ENCODE assay signal across 8 cellular contexts in genomic region chr17:6003221-6003620, GRCh38.
DNase-seq lines count a peak whose midpoint lies in the region; ATAC-seq and TF ChIP-seq lines count a peak whose summit lies in the region.
"Not testable (repeated sequence)": the region's sequence is repeated elsewhere in the genome, so short reads cannot be mapped to it uniquely, and the experiment has no call there.

No MANE protein-coding gene starts in this region.

- in situ Hi-C loops in IMR-90 (cut with MboI; ENCODE audit: low sequenced_read_pairs); brain microvascular endothelial cell (cut with HindIII; ENCODE audit: low pct_ligation_motif_present, low sequenced_read_pairs): not testable (repeated sequence)

- not testable (repeated sequence) for H3K4me3 ChIP-seq in IMR-90 (ENCODE audit: insufficient read depth, low read depth, low read length); SJSA1; brain microvascular endothelial cell (ENCODE audit: low read depth, low read length); epithelial cell of proximal tubule (ENCODE audit: low read depth, low read length); hepatocyte

- POLR2A ChIA-PET in IMR-90 (lab: Charles Lee; ENCODE audit: unreplicated experiment), result not testable (repeated sequence)

- not testable (repeated sequence) for H2BK15ac ChIP-seq in IMR-90 (ENCODE audit: low read depth, low read length)

- not testable (repeated sequence) for H2BK20ac ChIP-seq in IMR-90 (ENCODE audit: low read depth, low read length)

- H3K27me3 Mint-ChIP-seq in osteocyte (ENCODE audit: unreplicated experiment), result not testable (repeated sequence)

- H3K18ac ChIP-seq in IMR-90 (ENCODE audit: low read depth, low read length), result not testable (repeated sequence)

- H2BK120ac ChIP-seq in IMR-90 (ENCODE audit: low read depth, low read length), result not testable (repeated sequence)

- not testable (repeated sequence) for H3K36me3 Mint-ChIP-seq in osteocyte (ENCODE audit: unreplicated experiment)

- H2BK5ac ChIP-seq in IMR-90 (ENCODE audit: low read depth, low read length, poor library complexity, severe bottlenecking), result not testable (repeated sequence)

- intact Hi-C loops in IMR-90 (cut with micrococcal nuclease), result not testable (repeated sequence)

- H3K9me1 ChIP-seq in IMR-90 (ENCODE audit: insufficient read depth, low read length), result not testable (repeated sequence)

- H2AK5ac ChIP-seq in IMR-90 (ENCODE audit: low read depth, low read length), result not testable (repeated sequence)

- not testable (repeated sequence) for BruUV-seq in IMR-90 (replicated peaks; lab: Mats Ljungman, UMichigan)

- H2AK9ac ChIP-seq in IMR-90 (replicated peaks; ENCODE audit: low read depth, low read length, poor library complexity), result not testable (repeated sequence)

- peak; percentile 75 for ATAC-seq in IMR-90 (ENCODE audit: low read depth)

- not testable (repeated sequence) for H3K23ac ChIP-seq in IMR-90 (ENCODE audit: low read depth, low read length)

- H4K5ac ChIP-seq in IMR-90 (ENCODE audit: low read depth, low read length), result not testable (repeated sequence)

- H3K4ac ChIP-seq in IMR-90 (ENCODE audit: low read depth, low read length), result not testable (repeated sequence)

- not testable (repeated sequence) for H3K4me1 ChIP-seq in IMR-90 (ENCODE audit: control insufficient read depth, insufficient read depth, low read length); hepatocyte (ENCODE audit: insufficient read depth)
- peaks cover 24% of the 10 kb centered on the region for H3K4me1 ChIP-seq in SJSA1 (replicated peaks)

- dilution Hi-C loops in IMR-90 (cut with HindIII; ENCODE audit: low sequenced_read_pairs, unreplicated experiment), result not testable (repeated sequence)

- not testable (repeated sequence) for H3K4me3 Mint-ChIP-seq in osteocyte (ENCODE audit: unreplicated experiment)

- H3K9ac ChIP-seq in IMR-90 (ENCODE audit: low read depth, low read length), result not testable (repeated sequence)

- not testable (repeated sequence) for TF ChIP-seq CTCF in IMR-90 (conservative IDR thresholded peaks at IDR 0.05; ENCODE audit: low read depth, low read length); brain microvascular endothelial cell (IDR thresholded peaks at IDR 0.05; ENCODE audit: low read depth, low read length, missing control alignments); epithelial cell of proximal tubule (conservative IDR thresholded peaks at IDR 0.05; ENCODE audit: low read depth, low read length); hepatocyte (IDR thresholded peaks at IDR 0.05; ENCODE audit: poor library complexity); osteocyte (IDR thresholded peaks at IDR 0.05)

- not testable (repeated sequence) for H3K9me2 ChIP-seq in hepatocyte (replicated peaks; ENCODE audit: insufficient read depth)

- H3K56ac ChIP-seq in IMR-90 (ENCODE audit: extremely low read depth, insufficient read depth, low read length), result not testable (repeated sequence)

- not testable (repeated sequence) for H3K4me2 ChIP-seq in IMR-90 (ENCODE audit: low read depth, low read length); hepatocyte

- not testable (repeated sequence) for TF ChIP-seq POLR2A in IMR-90 (IDR thresholded peaks at IDR 0.05; ENCODE audit: low read depth, low read length)

- H3K36me3 ChIP-seq in IMR-90 (ENCODE audit: control insufficient read depth, insufficient read depth, low read length); SJSA1; brain microvascular endothelial cell (replicated peaks); hepatocyte (replicated peaks; ENCODE audit: insufficient read depth, low read depth): not testable (repeated sequence)

- peak overlapping the region; percentile 85 for H3K27ac Mint-ChIP-seq in osteocyte (ENCODE audit: unreplicated experiment)

- WGBS in IMR-90 (ENCODE audit: extremely low coverage in 2 of 2, insufficient read length in 1 of 2), 2 experiments, result no CpG with 5 or more reads among the region's 6 CpGs
- 88% methylated on average over 6 of the region's 6 CpGs for WGBS in hepatocyte (ENCODE audit: low lambda C conversion rate, missing lambda C conversion rate)

- H3K9me3 Mint-ChIP-seq in osteocyte (ENCODE audit: unreplicated experiment), result peaks cover 16% of the 10 kb centered on the region

- CTCF ChIA-PET in IMR-90 (lab: Yijun Ruan, JAX), result not testable (repeated sequence)

- not testable (repeated sequence) for H3K79me2 ChIP-seq in hepatocyte

- TF ChIP-seq RAD21 in IMR-90 (IDR thresholded peaks at IDR 0.05; ENCODE audit: low read length), result not testable (repeated sequence)

- H3K79me1 ChIP-seq in IMR-90 (ENCODE audit: low read depth in 1 of 2, low read length in 2 of 2), result not testable (repeated sequence)

- H3K4me1 Mint-ChIP-seq in osteocyte (ENCODE audit: unreplicated experiment), result peaks cover 30% of the 10 kb centered on the region

- H3K27me3 ChIP-seq in IMR-90 (ENCODE audit: control insufficient read depth, insufficient read depth, low read length); SJSA1 (replicated peaks); brain microvascular endothelial cell (replicated peaks); hepatocyte: not testable (repeated sequence)

- H4K8ac ChIP-seq in IMR-90 (ENCODE audit: low read depth in 2 of 2, low read length in 2 of 2), result not testable (repeated sequence)

- not testable (repeated sequence) for H3K27ac ChIP-seq in IMR-90 (ENCODE audit: insufficient read depth, low read length); brain microvascular endothelial cell
- H3K27ac ChIP-seq in SJSA1 (peak overlapping the region; percentile 89), hepatocyte (peak overlapping the region; percentile 76)

- not testable (repeated sequence) for H4K20me1 ChIP-seq in IMR-90 (ENCODE audit: insufficient read depth, low read length); hepatocyte (ENCODE audit: insufficient read depth, poor library complexity, severe bottlenecking)

- not testable (repeated sequence) for H3K14ac ChIP-seq in IMR-90 (replicated peaks; ENCODE audit: low read depth, low read length)

- H3K9me3 ChIP-seq in IMR-90 (ENCODE audit: control insufficient read depth, insufficient read depth, low read length); SJSA1 (replicated peaks); hepatocyte (ENCODE audit: low read depth): not testable (repeated sequence)

- H2AFZ ChIP-seq in IMR-90 (replicated peaks; ENCODE audit: low read length, poor library complexity); hepatocyte: not testable (repeated sequence)

- DNase-seq in A172 (ENCODE audit: low spot score), result peak; percentile 45
- peak; percentile 76 for DNase-seq in EL
- DNase-seq in IMR-90, result peak; percentile 46
- DNase-seq in SJSA1 (ENCODE audit: low read depth in 1 of 2, low spot score in 2 of 2), result peak; percentile 80 to 91
- peak; percentile 64 for DNase-seq in brain microvascular endothelial cell
- DNase-seq in epithelial cell of proximal tubule (ENCODE audit: low read depth), result peak; percentile 61
- not testable (repeated sequence) for DNase-seq in hepatocyte (ENCODE audit: low spot score); osteocyte (ENCODE audit: extremely low spot score, unreplicated experiment)

- H4K91ac ChIP-seq in IMR-90 (ENCODE audit: insufficient read depth, low read depth, low read length), result not testable (repeated sequence)
